In genomic region chr1:240306673-240307072, GRCh38 we compare ENCODE assay signal across 25 cellular contexts.
"Had no signal": no experiment of that assay in that cellular context is flagged by ENCODE, and none has a peak within 500 bp of the region (broad histone marks: within the 10 kb centered on the region; RNA-seq: fewer than 3 reads in every experiment).

No MANE protein-coding gene starts in this region.

- H3K27me3 ChIP-seq: breast epithelium, gastroesophageal sphincter, hepatocyte, left lung, transverse colon, vagina had no signal

- FAIRE-seq: keratinocyte, TTC549 had no signal

- H2AFZ ChIP-seq: hepatocyte had no signal

- H3K36me3 Mint-ChIP-seq: activated naive CD4-positive, alpha-beta T cell treated with anti-CD3 and anti-CD28 coated beads, Interleukin-2, amount 50 U/mL, for 72 hours; natural killer cell; WTC11 had no signal

- H3K4me2 ChIP-seq: hepatocyte had no signal

- H3K27ac Mint-ChIP-seq: activated CD8-positive, alpha-beta T cell treated with anti-CD3 and anti-CD28 coated beads for 36 hours; activated naive CD4-positive, alpha-beta T cell treated with anti-CD3 and anti-CD28 coated beads, Interleukin-2, amount 50 U/mL, for 72 hours; dendritic cell treated with granulocyte-macrophage colony-stimulating factor and Interleukin-4, amounts not matched to agents 40 ng/mL and 50 ng/mL, for 4 days; natural killer cell; WTC11 had no signal

- DNase-seq: activated CD4-positive, alpha-beta T cell treated with anti-CD3 and anti-CD28 coated beads for 4 hours; activated CD8-positive, alpha-beta T cell treated with anti-CD3 and anti-CD28 coated beads for 36 hours; activated effector memory CD4-positive, alpha-beta T cell treated with Interleukin-2 at 50 U/mL for 16 hours; activated T-cell treated with anti-CD3 and anti-CD28 coated beads, Interleukin-2, amount 50 U/mL, for 4 hours; cerebellar nuclear complex; effector memory CD4-positive, alpha-beta T cell; left lung; mammary epithelial cell; natural killer cell; posterior cingulate gyrus; retina; stimulated activated CD4-positive, alpha-beta T cell treated with anti-CD3 and anti-CD28 coated beads, Interleukin-15, amount 100 ng/mL, for 24 hours; stimulated activated CD4-positive, alpha-beta T cell treated with anti-CD3 and anti-CD28 coated beads, Interleukin-4, amount 100 ng/mL, for 24 hours; stimulated activated naive CD4-positive, alpha-beta T cell treated with Interleukin-2 at 50 U/mL for 16 hours; substantia nigra; transverse colon had no signal

- H3K9me3 ChIP-seq: transverse colon, vagina had no signal

- H3K79me2 ChIP-seq: hepatocyte had no signal

- H3K4me1 ChIP-seq: breast epithelium, gastroesophageal sphincter, left lung, vagina had no signal

- H3K27me3 Mint-ChIP-seq: activated CD8-positive, alpha-beta T cell treated with anti-CD3 and anti-CD28 coated beads for 36 hours; dendritic cell treated with granulocyte-macrophage colony-stimulating factor and Interleukin-4, amounts not matched to agents 40 ng/mL and 50 ng/mL, for 4 days had no signal

- H3K4me3 ChIP-seq: breast epithelium, gastroesophageal sphincter, hepatocyte, left lung, transverse colon, vagina had no signal

- H3K4me1 Mint-ChIP-seq: natural killer cell had no signal

- H3K4me3 Mint-ChIP-seq: activated CD8-positive, alpha-beta T cell treated with anti-CD3 and anti-CD28 coated beads for 36 hours; activated T-cell treated with anti-CD3 and anti-CD28 coated beads, Interleukin-2, amount 50 U/mL, for 4 hours; dendritic cell treated with granulocyte-macrophage colony-stimulating factor and Interleukin-4, amounts not matched to agents 40 ng/mL and 50 ng/mL, for 4 days; natural killer cell; WTC11 had no signal

- H3K36me3 ChIP-seq: breast epithelium, gastroesophageal sphincter, left lung, transverse colon, vagina had no signal

- ATAC-seq: activated CD8-positive, alpha-beta T cell treated with anti-CD3 and anti-CD28 coated beads for 36 hours; activated naive CD4-positive, alpha-beta T cell treated with anti-CD3 and anti-CD28 coated beads, Interleukin-2, amount 50 U/mL, for 72 hours; activated T-cell treated with anti-CD3 and anti-CD28 coated beads, Interleukin-2, amount 50 U/mL, for 4 hours; gastroesophageal sphincter; left lung; natural killer cell; WTC11 had no signal

- H3K27ac ChIP-seq: breast epithelium, gastroesophageal sphincter, hepatocyte, left lung, transverse colon, vagina had no signal
